ENCODE assay signal across 17 cellular contexts in the genomic region with DNA sequence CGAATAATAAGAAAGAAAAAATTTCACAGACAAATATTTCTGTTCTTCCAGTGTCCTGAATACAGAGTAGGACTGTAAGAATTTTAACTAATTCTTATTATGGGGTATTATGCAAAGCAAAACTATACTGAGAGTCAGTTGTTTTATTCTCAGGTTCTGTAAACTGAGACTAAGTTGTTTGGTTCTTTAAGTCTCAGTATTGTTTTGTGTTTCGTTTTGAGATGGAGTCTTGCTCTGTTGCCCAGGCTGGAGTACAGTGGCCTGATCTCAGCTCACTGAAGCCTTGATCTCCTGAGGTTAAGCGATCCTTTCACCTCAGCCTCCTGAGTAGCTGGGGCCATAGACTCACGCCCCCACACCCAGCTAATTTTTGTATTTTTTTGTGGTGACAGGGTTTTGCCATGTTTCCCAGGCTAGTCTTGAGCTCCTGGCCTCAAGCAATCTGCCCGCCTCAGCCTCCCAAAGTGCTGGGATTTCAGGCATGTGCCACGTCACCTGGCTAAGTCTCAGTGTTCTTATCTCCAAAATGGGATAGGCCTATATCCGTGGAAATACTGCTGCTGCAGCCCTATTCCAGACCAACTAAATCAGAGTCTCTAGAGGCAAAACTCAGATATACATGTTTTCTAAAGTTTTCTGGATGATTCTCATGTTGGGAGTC.
A peak's percentile ranks its signal among the peaks of the same experiment; 100 is the strongest.
DNase-seq lines count a peak whose midpoint lies in the region; ATAC-seq and TF ChIP-seq lines count a peak whose summit lies in the region.
"Had no signal": no experiment of that assay in that cellular context is flagged by ENCODE, and none has a peak within 500 bp of the region (broad histone marks: within the 10 kb centered on the region; RNA-seq: fewer than 3 reads in every experiment).

No MANE protein-coding gene starts in this region.

- ATAC-seq in GM18868 (IDR thresholded peaks at IDR 0.05; ENCODE audit: unreplicated experiment): peak; percentile 93
- ATAC-seq in GM21526 (IDR thresholded peaks at IDR 0.05; ENCODE audit: low FRiP score, unreplicated experiment): peak; percentile 88
- ATAC-seq in HG03060 (IDR thresholded peaks at IDR 0.05; ENCODE audit: low read depth, unreplicated experiment): peak; percentile 89
- ATAC-seq in activated T-helper 17 cell treated with anti-CD3 and anti-CD28 coated beads, Interleukin-2, amount 50 U/mL, for 72 hours (replicated peaks): peak; percentile 69
- ATAC-seq in natural killer cell: no peak
- ATAC-seq: left cardiac atrium had no signal

- TF ChIP-seq CTCF in natural killer cell (IDR thresholded peaks at IDR 0.05): no peak

- H3K9me3 Mint-ChIP-seq in activated T-helper 17 cell treated with anti-CD3 and anti-CD28 coated beads, Interleukin-2, amount 50 U/mL, for 72 hours: no peaks in the 10 kb centered on the region
- H3K9me3 Mint-ChIP-seq in activated naive CD4-positive, alpha-beta T cell treated with anti-CD3 and anti-CD28 coated beads, Interleukin-2, amount 10 ng/mL, durations not matched to agents 7 days and 5 days: no peaks in the 10 kb centered on the region
- H3K9me3 Mint-ChIP-seq in natural killer cell: no peaks in the 10 kb centered on the region
- H3K9me3 Mint-ChIP-seq: activated B cell treated with CpG ODN at 0.5 μM for 24 hours; activated naive CD4-positive, alpha-beta T cell treated with anti-CD3 and anti-CD28 coated beads, Interleukin-2, amount 50 U/mL, for 72 hours; HFFc6 had no signal

- intact Hi-C loops in natural killer cell (cut with micrococcal nuclease): no loop called here

- no peak overlapping the region for H3K27ac Mint-ChIP-seq in activated T-helper 17 cell treated with anti-CD3 and anti-CD28 coated beads, Interleukin-2, amount 50 U/mL, for 72 hours
- H3K27ac Mint-ChIP-seq in activated naive CD4-positive, alpha-beta T cell treated with anti-CD3 and anti-CD28 coated beads, Interleukin-2, amount 10 ng/mL, durations not matched to agents 7 days and 5 days: no peak overlapping the region
- no peak overlapping the region for H3K27ac Mint-ChIP-seq in natural killer cell
- H3K27ac Mint-ChIP-seq: activated B cell treated with CpG ODN at 0.5 μM for 24 hours; activated naive CD4-positive, alpha-beta T cell treated with anti-CD3 and anti-CD28 coated beads, Interleukin-2, amount 50 U/mL, for 72 hours; HFFc6 had no signal

- CTCF ChIA-PET in activated naive CD4-positive, alpha-beta T cell treated with anti-CD3 and anti-CD28 coated beads, Interleukin-2, amount 10 ng/mL, durations not matched to agents 7 days and 5 days (lab: Charles Lee): no interaction called here

- H3K4me1 Mint-ChIP-seq in activated T-helper 17 cell treated with anti-CD3 and anti-CD28 coated beads, Interleukin-2, amount 50 U/mL, for 72 hours: peaks cover 2% of the 10 kb centered on the region
- no peaks in the 10 kb centered on the region for H3K4me1 Mint-ChIP-seq in activated naive CD4-positive, alpha-beta T cell treated with anti-CD3 and anti-CD28 coated beads, Interleukin-2, amount 10 ng/mL, durations not matched to agents 7 days and 5 days
- peaks cover 0 to 11% of the 10 kb centered on the region in 2 donors for H3K4me1 Mint-ChIP-seq in natural killer cell

- H3K4me3 Mint-ChIP-seq in activated T-helper 17 cell treated with anti-CD3 and anti-CD28 coated beads, Interleukin-2, amount 50 U/mL, for 72 hours: no peak overlapping the region
- no peak overlapping the region for H3K4me3 Mint-ChIP-seq in activated naive CD4-positive, alpha-beta T cell treated with anti-CD3 and anti-CD28 coated beads, Interleukin-2, amount 10 ng/mL, durations not matched to agents 7 days and 5 days
- H3K4me3 Mint-ChIP-seq in natural killer cell: no peak overlapping the region
- H3K4me3 Mint-ChIP-seq: activated B cell treated with CpG ODN at 0.5 μM for 24 hours, HFFc6 had no signal

- H3K36me3 Mint-ChIP-seq in activated T-helper 17 cell treated with anti-CD3 and anti-CD28 coated beads, Interleukin-2, amount 50 U/mL, for 72 hours (ENCODE audit: low read depth): no peaks in the 10 kb centered on the region
- no peaks in the 10 kb centered on the region for H3K36me3 Mint-ChIP-seq in activated naive CD4-positive, alpha-beta T cell treated with anti-CD3 and anti-CD28 coated beads, Interleukin-2, amount 10 ng/mL, durations not matched to agents 7 days and 5 days
- no peaks in the 10 kb centered on the region for H3K36me3 Mint-ChIP-seq in natural killer cell
- H3K36me3 Mint-ChIP-seq: activated naive CD4-positive, alpha-beta T cell treated with anti-CD3 and anti-CD28 coated beads, Interleukin-2, amount 50 U/mL, for 72 hours had no signal

- H3K27me3 Mint-ChIP-seq in activated T-helper 17 cell treated with anti-CD3 and anti-CD28 coated beads, Interleukin-2, amount 50 U/mL, for 72 hours: no peaks in the 10 kb centered on the region
- H3K27me3 Mint-ChIP-seq in activated naive CD4-positive, alpha-beta T cell treated with anti-CD3 and anti-CD28 coated beads, Interleukin-2, amount 10 ng/mL, durations not matched to agents 7 days and 5 days: no peaks in the 10 kb centered on the region
- H3K27me3 Mint-ChIP-seq in natural killer cell (ENCODE audit: low read depth in 2 of 2): no peaks in the 10 kb centered on the region
- H3K27me3 Mint-ChIP-seq: activated B cell treated with CpG ODN at 0.5 μM for 24 hours had no signal

- DNase-seq in activated naive CD4-positive, alpha-beta T cell treated with anti-CD3 and anti-CD28 coated beads, Interleukin-2, amount 10 ng/mL, durations not matched to agents 7 days and 5 days: no peak
- no peak for DNase-seq in pons (ENCODE audit: low spot score)
- no peak for DNase-seq in natural killer cell
- DNase-seq in NCI-H1048 (lab: John Stamatoyannopoulos, UW): no peak
- DNase-seq: activated B cell treated with CpG ODN at 0.5 μM for 24 hours, dorsolateral prefrontal cortex, HFFc6, left cardiac atrium, MG63, nucleus accumbens, SHP77, stomach had no signal

Comparison
In these comparisons a context has a peak if more than half of its experiments do, and no peak if none do; other contexts are left out.
1. ATAC-seq: peak in GM18868 (single experiment), GM21526 (single experiment), HG03060 (single experiment) and activated T-helper 17 cell treated with anti-CD3 and anti-CD28 coated beads, Interleukin-2, amount 50 U/mL, for 72 hours (single experiment); none in natural killer cell (0 of 3).